8 cellular contexts compared by ENCODE assay signal in the genomic region with DNA sequence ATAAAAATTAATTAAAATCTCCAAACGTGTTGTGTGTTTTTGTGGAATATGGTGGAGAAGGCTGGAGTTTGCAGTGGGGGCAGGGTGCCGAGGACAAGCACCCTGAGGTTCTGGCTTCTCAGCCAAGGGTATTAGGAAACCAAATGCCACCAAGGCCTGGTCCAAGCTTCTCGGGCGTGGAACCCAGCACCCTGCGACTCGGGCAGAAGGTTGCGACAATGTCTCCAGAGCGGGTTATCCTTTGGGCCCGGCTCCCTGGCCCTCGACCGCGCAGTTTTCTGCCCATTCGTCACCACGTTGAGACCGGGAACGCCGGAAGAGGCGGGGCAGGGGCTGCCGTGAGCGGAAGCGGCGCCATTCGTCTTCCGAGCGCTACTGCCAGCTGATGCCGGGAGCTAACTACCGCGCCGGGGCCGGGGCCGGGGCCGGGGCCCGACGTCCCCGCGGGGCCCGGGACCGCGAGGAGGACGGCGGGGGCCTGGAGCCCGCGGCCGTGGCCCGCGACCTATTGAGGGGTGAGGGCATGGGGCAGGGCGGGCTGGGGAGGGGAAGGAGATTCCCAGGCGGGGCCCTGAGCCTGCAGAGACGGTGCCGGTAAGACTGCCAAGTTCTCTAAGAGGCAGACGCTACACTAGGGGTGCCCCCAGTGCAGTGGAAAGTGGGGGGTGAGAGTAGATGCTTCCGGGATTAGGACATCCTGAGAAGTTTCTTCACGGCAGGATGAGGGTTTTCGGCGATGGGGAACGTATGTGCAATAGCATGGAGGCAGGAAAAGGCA. TPM values are rescaled to one million over a fixed set of nuclear protein-coding genes. Genes with fewer than 3 reads are reported as not detected.
A peak's percentile ranks its signal among the peaks of the same experiment; 100 is the strongest.
DNase-seq lines count a peak whose midpoint lies in the region; ATAC-seq, FAIRE-seq and TF ChIP-seq lines count a peak whose summit lies in the region.

A gene with protein sequence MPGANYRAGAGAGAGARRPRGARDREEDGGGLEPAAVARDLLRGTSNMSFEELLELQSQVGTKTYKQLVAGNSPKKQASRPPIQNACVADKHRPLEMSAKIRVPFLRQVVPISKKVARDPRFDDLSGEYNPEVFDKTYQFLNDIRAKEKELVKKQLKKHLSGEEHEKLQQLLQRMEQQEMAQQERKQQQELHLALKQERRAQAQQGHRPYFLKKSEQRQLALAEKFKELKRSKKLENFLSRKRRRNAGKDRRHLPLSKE (plus strand): TSS at position 354 of the 778 bp plus-strand sequence. CDS start 32 bp downstream, at position 386.

- H3K9ac ChIP-seq in kidney (ENCODE audit: low read length in 2 of 2) = peak within 1 kb of the TSS; percentile 73 to 88

- in situ Hi-C loops in GM13976 (cut with MboI; ENCODE audit: low sequenced_read_pairs, unreplicated experiment) = no loop called here

- H3K4me3 ChIP-seq in kidney (ENCODE audit: low read length in 2 of 2) = peak within 1 kb of the TSS; percentile 97 to 100

- FAIRE-seq in kidney (lab: Jason Lieb, UNC) = no peak

- peaks cover 22 to 33% of the 10 kb centered on the region in 2 donors for H3K36me3 ChIP-seq in kidney (ENCODE audit: control insufficient read depth in 1 of 2, insufficient read depth in 2 of 2, low read length in 2 of 2)

- peak within 1 kb of the TSS; percentile 73 to 79 for H3K27ac ChIP-seq in kidney (ENCODE audit: low read depth in 2 of 2, low read length in 2 of 2)

- intact Hi-C loops in kidney (cut with DNase I) = no loop called here

- no peak for TF ChIP-seq CTCF in GM13976 (IDR thresholded peaks at IDR 0.05; ENCODE audit: borderline replicate concordance, control extremely low read depth, extremely low read depth, insufficient read depth, missing control alignments)
- no peak for TF ChIP-seq CTCF in kidney (IDR thresholded peaks at IDR 0.05; ENCODE audit: borderline replicate concordance, extremely low read depth, insufficient read depth)

- peak; percentile 72 for ATAC-seq in HG02973 (IDR thresholded peaks at IDR 0.05; ENCODE audit: unreplicated experiment)
- ATAC-seq in activated CD4-positive, CD25-positive, alpha-beta regulatory T cell treated with anti-CD3 and anti-CD28 coated beads, Interleukin-2, amount 50 U/mL, for 24 hours = peak; percentile 93 to 94
- no peak for ATAC-seq in GM19328 (IDR thresholded peaks at IDR 0.05; ENCODE audit: unreplicated experiment)

- DNase-seq in GM13976 (ENCODE audit: low spot score) (peak; percentile 90), NCI-H2227 (lab: John Stamatoyannopoulos, UW; ENCODE audit: unreplicated experiment) (peak; percentile 84), cerebellar cortex (ENCODE audit: low spot score) (peak; percentile 83), kidney (peak; percentile 93)
- DNase-seq in stimulated activated CD4-positive, alpha-beta T cell treated with anti-CD3 and anti-CD28 coated beads, Interleukin-15, amount 100 ng/mL, for 1 hour (ENCODE audit: low read depth in 1 of 2, low spot score in 1 of 2) = peak; percentile 40 to 67

- no peaks in the 10 kb centered on the region for H3K9me3 ChIP-seq in kidney (ENCODE audit: control insufficient read depth in 1 of 2, low read length in 2 of 2)

- peaks cover 10 to 11% of the 10 kb centered on the region in 2 donors for H3K4me1 ChIP-seq in kidney (ENCODE audit: control insufficient read depth in 1 of 2, insufficient read depth in 1 of 2, low read depth in 1 of 2, low read length in 2 of 2)

RNA-seq across cellular contexts. Expression of the gene that starts here (rescaled TPM):
- total RNA-seq in kidney = 49.2 TPM
- polyA plus RNA-seq in kidney (ENCODE audit: insufficient read depth, low read depth, low replicate concordance) = 55.2 TPM
